Comparison of ENCODE assay signal across 16 cellular contexts in the genomic region with DNA sequence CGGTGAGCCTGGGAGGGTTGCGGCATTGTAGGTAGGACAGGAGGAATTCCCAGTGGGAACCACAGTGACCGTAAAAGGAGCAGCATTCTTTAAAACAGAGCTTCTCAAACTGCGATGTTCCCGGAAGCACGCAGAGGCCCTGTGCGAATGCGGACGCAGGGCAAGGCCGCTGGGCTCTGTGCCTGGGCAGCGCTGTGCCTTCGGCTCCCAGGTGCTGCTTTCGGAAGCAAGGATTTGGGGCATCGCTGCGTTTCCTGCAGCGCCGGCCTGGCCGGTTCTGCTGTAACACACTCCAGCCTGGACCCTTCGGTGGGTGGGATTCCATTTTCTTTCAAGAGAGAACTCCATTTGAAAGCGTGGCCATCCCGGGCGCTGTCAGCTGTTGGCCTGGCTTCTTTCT.
"Had no signal": no experiment of that assay in that cellular context is flagged by ENCODE, and none has a peak within 500 bp of the region (broad histone marks: within the 10 kb centered on the region; RNA-seq: fewer than 3 reads in every experiment).

No MANE protein-coding gene starts in this region.

- H3K9ac ChIP-seq: parathyroid adenoma, SK-N-SH had no signal

- H3K79me2 ChIP-seq: parathyroid adenoma had no signal

- H3K27ac ChIP-seq: parathyroid adenoma, thyroid gland had no signal

- DNase-seq: activated CD4-positive, alpha-beta T cell treated with anti-CD3 and anti-CD28 coated beads, Interleukin-2, amount 10 ng/mL, durations not matched to agents 24 days and 14 days; activated CD8-positive, alpha-beta T cell treated with anti-CD3 and anti-CD28 coated beads, Interleukin-2, amount 10 ng/mL, durations not matched to agents 7 days and 5 days; activated naive CD8-positive, alpha-beta T cell treated with anti-CD3 and anti-CD28 coated beads for 36 hours; amygdala; caudate nucleus; erythroblast; hypothalamus; naive thymus-derived CD4-positive, alpha-beta T cell; SK-N-SH; stimulated activated naive B cell treated with anti-CD40 and anti-IgM and Interleukin-4, amounts not matched to agents 10 μg/mL and 1 μg/mL and 100 μg/mL, for 72 hours; thyroid gland had no signal

- H3K36me3 Mint-ChIP-seq: activated naive CD8-positive, alpha-beta T cell treated with anti-CD3 and anti-CD28 coated beads for 36 hours; memory B cell had no signal

- H3K9me3 ChIP-seq: SK-N-SH, thyroid gland had no signal

- H3K27me3 Mint-ChIP-seq: activated naive CD8-positive, alpha-beta T cell treated with anti-CD3 and anti-CD28 coated beads for 36 hours; memory B cell had no signal

- H3K4me1 Mint-ChIP-seq: activated CD4-positive, alpha-beta T cell treated with anti-CD3 and anti-CD28 coated beads, Interleukin-2, amount 10 ng/mL, durations not matched to agents 24 days and 14 days; activated naive CD8-positive, alpha-beta T cell treated with anti-CD3 and anti-CD28 coated beads for 36 hours; memory B cell; naive thymus-derived CD4-positive, alpha-beta T cell; stimulated activated naive B cell treated with anti-CD40 and anti-IgM and Interleukin-4, amounts not matched to agents 10 μg/mL and 1 μg/mL and 100 μg/mL, for 72 hours had no signal

- H3K4me1 ChIP-seq: parathyroid adenoma, thyroid gland had no signal

- H3K4me3 Mint-ChIP-seq: activated CD4-positive, alpha-beta T cell treated with anti-CD3 and anti-CD28 coated beads, Interleukin-2, amount 10 ng/mL, durations not matched to agents 24 days and 14 days; activated CD8-positive, alpha-beta T cell treated with anti-CD3 and anti-CD28 coated beads, Interleukin-2, amount 10 ng/mL, durations not matched to agents 7 days and 5 days; activated naive CD8-positive, alpha-beta T cell treated with anti-CD3 and anti-CD28 coated beads for 36 hours; memory B cell; naive thymus-derived CD4-positive, alpha-beta T cell; stimulated activated naive B cell treated with anti-CD40 and anti-IgM and Interleukin-4, amounts not matched to agents 10 μg/mL and 1 μg/mL and 100 μg/mL, for 72 hours had no signal

- H3K27me3 ChIP-seq: thyroid gland had no signal

- H3K4me3 ChIP-seq: thyroid gland had no signal

- ATAC-seq: activated CD8-positive, alpha-beta T cell treated with anti-CD3 and anti-CD28 coated beads, Interleukin-2, amount 10 ng/mL, durations not matched to agents 7 days and 5 days; naive thymus-derived CD4-positive, alpha-beta T cell; stimulated activated naive B cell treated with anti-CD40 and anti-IgM and Interleukin-4, amounts not matched to agents 10 μg/mL and 1 μg/mL and 100 μg/mL, for 72 hours had no signal

- H3K36me3 ChIP-seq: thyroid gland had no signal

- FAIRE-seq: colon, endometrium, frontal cortex had no signal

- H2AFZ ChIP-seq: parathyroid adenoma had no signal

- H3K27ac Mint-ChIP-seq: activated CD4-positive, alpha-beta T cell treated with anti-CD3 and anti-CD28 coated beads, Interleukin-2, amount 10 ng/mL, durations not matched to agents 24 days and 14 days; activated CD8-positive, alpha-beta T cell treated with anti-CD3 and anti-CD28 coated beads, Interleukin-2, amount 10 ng/mL, durations not matched to agents 7 days and 5 days; activated naive CD8-positive, alpha-beta T cell treated with anti-CD3 and anti-CD28 coated beads for 36 hours; memory B cell; stimulated activated naive B cell treated with anti-CD40 and anti-IgM and Interleukin-4, amounts not matched to agents 10 μg/mL and 1 μg/mL and 100 μg/mL, for 72 hours had no signal

- H3K4me2 ChIP-seq: SK-N-SH had no signal
